In the genomic region with DNA sequence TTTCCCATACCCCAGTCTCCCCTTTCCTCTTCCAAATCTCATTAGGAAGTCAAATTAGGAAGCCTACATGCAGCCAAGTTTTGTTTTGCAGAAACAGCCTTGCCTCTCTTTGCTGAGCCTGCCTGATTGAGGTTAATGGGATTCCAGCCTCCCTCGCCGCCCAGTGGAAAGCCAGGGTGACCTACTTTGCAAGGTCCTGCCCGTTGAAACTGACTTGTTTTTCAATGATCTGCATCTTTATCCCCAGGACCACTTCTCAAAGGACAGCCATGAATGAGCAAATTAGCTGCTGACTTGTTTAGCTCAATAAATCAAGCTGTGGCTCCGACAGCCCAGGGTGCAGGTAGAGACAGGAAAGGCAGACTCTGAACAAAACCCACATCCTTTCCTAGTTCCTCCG, we compare ENCODE assay signal across 10 cellular contexts.
DNase-seq lines count a peak whose midpoint lies in the region; ATAC-seq and TF ChIP-seq lines count a peak whose summit lies in the region.
"Had no signal": no experiment of that assay in that cellular context is flagged by ENCODE, and none has a peak within 500 bp of the region (broad histone marks: within the 10 kb centered on the region; RNA-seq: fewer than 3 reads in every experiment).

No MANE protein-coding gene starts in this region.

- H3K27ac ChIP-seq in cingulate gyrus (ENCODE audit: low read depth, low read length): peak overlapping the region; percentile 69
- no peak overlapping the region for H3K27ac ChIP-seq in PC-3 (ENCODE audit: low read length)
- no peak overlapping the region for H3K27ac ChIP-seq in breast epithelium
- H3K27ac ChIP-seq: spleen had no signal

- peak; percentile 74 for DNase-seq in activated CD4-positive, alpha-beta T cell treated with anti-CD3 and anti-CD28 coated beads, Interleukin-2, amount 10 ng/mL, durations not matched to agents 24 days and 14 days
- no peak for DNase-seq in activated CD4-positive, alpha-beta T cell treated with anti-CD3 and anti-CD28 coated beads for 36 hours
- DNase-seq in NCI-H69 (lab: John Stamatoyannopoulos, UW) (peak; percentile 39), nephron progenitor cell (peak; percentile 16), PC-3 (no peak), breast epithelium (ENCODE audit: low spot score in 2 of 2) (no peak)
- no peak for DNase-seq in effector CD8-positive, alpha-beta T cell (lab: John Stamatoyannopoulos, UW)

- H3K27me3 ChIP-seq in PC-3 (ENCODE audit: low read length) (0 out of 2 replicates have a peak, but pooled peaks cover 3% of the 10 kb centered on the region), breast epithelium (no peaks in the 10 kb centered on the region)

- H4K20me1 ChIP-seq in PC-3 (ENCODE audit: low read length): no peaks in the 10 kb centered on the region

- no TSS peak for BruUV-seq in PC-3 (replicated peaks; lab: Mats Ljungman, UMichigan)

- peak overlapping the region; percentile 32 for H3K4me3 Mint-ChIP-seq in activated CD4-positive, alpha-beta T cell treated with anti-CD3 and anti-CD28 coated beads, Interleukin-2, amount 10 ng/mL, durations not matched to agents 24 days and 14 days
- H3K4me3 Mint-ChIP-seq in activated CD4-positive, alpha-beta T cell treated with anti-CD3 and anti-CD28 coated beads for 36 hours: no peak overlapping the region
- no peak overlapping the region for H3K4me3 Mint-ChIP-seq in nephron progenitor cell

- peaks cover 17% of the 10 kb centered on the region for H3K27me3 Mint-ChIP-seq in activated CD4-positive, alpha-beta T cell treated with anti-CD3 and anti-CD28 coated beads, Interleukin-2, amount 10 ng/mL, durations not matched to agents 24 days and 14 days
- H3K27me3 Mint-ChIP-seq in activated CD4-positive, alpha-beta T cell treated with anti-CD3 and anti-CD28 coated beads for 36 hours: no peaks in the 10 kb centered on the region
- H3K27me3 Mint-ChIP-seq in nephron progenitor cell (ENCODE audit: low read depth, poor library complexity): peaks cover 3% of the 10 kb centered on the region
- H3K27me3 Mint-ChIP-seq: stimulated activated naive CD8-positive, alpha-beta T cell treated with anti-CD3 and anti-CD28 coated beads, Interleukin-15, Interleukin-2, amounts not matched to agents 100 ng/mL and 50 ng/mL, for 24 hours had no signal

- H3K27ac Mint-ChIP-seq in activated CD4-positive, alpha-beta T cell treated with anti-CD3 and anti-CD28 coated beads, Interleukin-2, amount 10 ng/mL, durations not matched to agents 24 days and 14 days: no peak overlapping the region
- no peak overlapping the region for H3K27ac Mint-ChIP-seq in activated CD4-positive, alpha-beta T cell treated with anti-CD3 and anti-CD28 coated beads for 36 hours
- no peak overlapping the region for H3K27ac Mint-ChIP-seq in nephron progenitor cell
- H3K27ac Mint-ChIP-seq: stimulated activated naive CD8-positive, alpha-beta T cell treated with anti-CD3 and anti-CD28 coated beads, Interleukin-15, Interleukin-2, amounts not matched to agents 100 ng/mL and 50 ng/mL, for 24 hours had no signal

- H3K9me3 ChIP-seq in PC-3 (ENCODE audit: low read length) (no peaks in the 10 kb centered on the region), breast epithelium (no peaks in the 10 kb centered on the region)
- H3K9me3 ChIP-seq: spleen had no signal

- no peaks in the 10 kb centered on the region for H3K4me1 ChIP-seq in PC-3 (ENCODE audit: insufficient read depth, low read length)
- no peaks in the 10 kb centered on the region for H3K4me1 ChIP-seq in breast epithelium

- no peak overlapping the region for H3K4me3 ChIP-seq in PC-3 (ENCODE audit: low read length)
- no peak overlapping the region for H3K4me3 ChIP-seq in breast epithelium

- H3K4me1 Mint-ChIP-seq in activated CD4-positive, alpha-beta T cell treated with anti-CD3 and anti-CD28 coated beads, Interleukin-2, amount 10 ng/mL, durations not matched to agents 24 days and 14 days: peaks cover 8% of the 10 kb centered on the region
- H3K4me1 Mint-ChIP-seq in activated CD4-positive, alpha-beta T cell treated with anti-CD3 and anti-CD28 coated beads for 36 hours: peaks cover 18% of the 10 kb centered on the region
- H3K4me1 Mint-ChIP-seq in nephron progenitor cell: peaks cover 27% of the 10 kb centered on the region

- no peak overlapping the region for H3K4me2 ChIP-seq in PC-3 (ENCODE audit: low read length)

- no peaks in the 10 kb centered on the region for H3F3A ChIP-seq in PC-3 (ENCODE audit: low read length, unreplicated experiment)

- H3K36me3 ChIP-seq in PC-3 (ENCODE audit: low read depth, low read length) (no peaks in the 10 kb centered on the region), breast epithelium (no peaks in the 10 kb centered on the region)
- H3K36me3 ChIP-seq: spleen had no signal

- no peak overlapping the region for H3K9ac ChIP-seq in PC-3 (ENCODE audit: low read length)

- no peak for TF ChIP-seq POLR2A in breast epithelium (IDR thresholded peaks at IDR 0.05)

- no peak overlapping the region for H2AFZ ChIP-seq in PC-3 (ENCODE audit: low read length)

- ATAC-seq in activated CD4-positive, alpha-beta T cell treated with anti-CD3 and anti-CD28 coated beads for 36 hours: no peak
- ATAC-seq in PC-3: no peak

- no peaks in the 10 kb centered on the region for H3K9me2 ChIP-seq in PC-3 (replicated peaks; ENCODE audit: low read length)

- POLR2A ChIA-PET in activated CD4-positive, alpha-beta T cell treated with anti-CD3 and anti-CD28 coated beads for 36 hours (lab: Charles Lee): no interaction called here
- POLR2A ChIA-PET in PC-3 (lab: Charles Lee; ENCODE audit: unreplicated experiment): no interaction called here

- intact Hi-C loops in activated CD4-positive, alpha-beta T cell treated with anti-CD3 and anti-CD28 coated beads, Interleukin-2, amount 10 ng/mL, durations not matched to agents 24 days and 14 days (cut with micrococcal nuclease): loop anchor here (5.0 kb wide), 1 partner anchor 761 kb away; no protein-coding TSS in a partner anchor
- intact Hi-C loops in activated CD4-positive, alpha-beta T cell treated with anti-CD3 and anti-CD28 coated beads for 36 hours (cut with DNase I, micrococcal nuclease): loop anchor here in 1 of 2 experiments (2.0 kb wide), 2 partner anchors 100 to 762 kb away; no protein-coding TSS in a partner anchor
- intact Hi-C loops in PC-3 (cut with micrococcal nuclease): loop anchor here (2.0 to 5.0 kb wide), 2 partner anchors 376 to 761 kb away; no protein-coding TSS in a partner anchor
- intact Hi-C loops in breast epithelium (cut with DNase I; ENCODE audit: low total_unique reads): loop anchor here (10.0 kb wide), 2 partner anchors 284 to 474 kb away; a partner anchor contains a TSS

- CTCF ChIA-PET in activated CD4-positive, alpha-beta T cell treated with anti-CD3 and anti-CD28 coated beads for 36 hours (lab: Charles Lee): interaction anchor here (1.0 to 2.0 kb wide), 5 partner anchors 99 to 476 kb away, joined by 4 to 10 read pairs (median 5); no protein-coding TSS in a partner anchor
- CTCF ChIA-PET in PC-3 (lab: Charles Lee): no interaction called here

- no peaks in the 10 kb centered on the region for H3K9me3 Mint-ChIP-seq in activated CD4-positive, alpha-beta T cell treated with anti-CD3 and anti-CD28 coated beads, Interleukin-2, amount 10 ng/mL, durations not matched to agents 24 days and 14 days
- H3K9me3 Mint-ChIP-seq in activated CD4-positive, alpha-beta T cell treated with anti-CD3 and anti-CD28 coated beads for 36 hours (ENCODE audit: low read depth): no peaks in the 10 kb centered on the region
- H3K9me3 Mint-ChIP-seq in nephron progenitor cell: no peaks in the 10 kb centered on the region
- H3K9me3 Mint-ChIP-seq: stimulated activated naive CD8-positive, alpha-beta T cell treated with anti-CD3 and anti-CD28 coated beads, Interleukin-15, Interleukin-2, amounts not matched to agents 100 ng/mL and 50 ng/mL, for 24 hours had no signal

- H3K79me2 ChIP-seq in PC-3 (ENCODE audit: low read length): no peaks in the 10 kb centered on the region

- TF ChIP-seq CTCF in nephron progenitor cell (IDR thresholded peaks at IDR 0.05): no peak
- TF ChIP-seq CTCF in PC-3 (conservative IDR thresholded peaks at IDR 0.05; ENCODE audit: low read depth, low read length): no peak
- TF ChIP-seq CTCF in breast epithelium (IDR thresholded peaks at IDR 0.05): no peak

- no peaks in the 10 kb centered on the region for H3K36me3 Mint-ChIP-seq in activated CD4-positive, alpha-beta T cell treated with anti-CD3 and anti-CD28 coated beads, Interleukin-2, amount 10 ng/mL, durations not matched to agents 24 days and 14 days (ENCODE audit: low read depth)
- no peaks in the 10 kb centered on the region for H3K36me3 Mint-ChIP-seq in activated CD4-positive, alpha-beta T cell treated with anti-CD3 and anti-CD28 coated beads for 36 hours (ENCODE audit: low read depth)
- peaks cover 10% of the 10 kb centered on the region for H3K36me3 Mint-ChIP-seq in nephron progenitor cell (ENCODE audit: low read depth)

Comparison
In these comparisons a context has a peak if more than half of its experiments do, and no peak if none do; other contexts are left out.
1. DNase-seq: peak in activated CD4-positive, alpha-beta T cell treated with anti-CD3 and anti-CD28 coated beads, Interleukin-2, amount 10 ng/mL, durations not matched to agents 24 days and 14 days (single experiment), NCI-H69 (single experiment) and nephron progenitor cell (single experiment); none in activated CD4-positive, alpha-beta T cell treated with anti-CD3 and anti-CD28 coated beads for 36 hours (single experiment), PC-3 (single experiment), effector CD8-positive, alpha-beta T cell (single experiment) and breast epithelium (0 of 2).